ENCODE assay signal across 1 cellular context in the genomic region with DNA sequence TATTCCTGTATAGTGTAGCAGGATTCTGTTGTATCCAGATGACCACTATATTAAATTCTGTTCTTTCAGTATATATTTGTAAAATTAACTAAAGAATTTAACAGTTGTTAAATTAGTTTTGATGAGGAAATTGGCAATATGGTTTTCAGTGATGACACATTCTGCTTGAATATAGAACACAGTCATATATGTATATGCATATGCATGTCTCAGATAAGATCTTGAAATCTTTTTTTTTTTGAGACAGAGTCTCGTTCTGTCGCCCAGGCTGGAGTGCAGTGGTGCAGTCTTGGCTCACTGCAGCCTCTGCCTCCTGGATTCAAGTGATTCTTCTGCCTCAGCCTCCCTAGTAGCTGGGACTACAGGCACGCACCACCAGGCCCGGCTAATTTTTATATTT.
A peak's percentile ranks its signal among the peaks of the same experiment; 100 is the strongest.
TF ChIP-seq lines count a peak whose summit lies in the region.
"Not testable (repeated sequence)": the region's sequence is repeated elsewhere in the genome, so short reads cannot be mapped to it uniquely, and the experiment has no call there.

No MANE protein-coding gene starts in this region.

TF ChIP-seq in K562, 482 proteins besides CTCF, POLR2A, EP300 and RAD21:
- TF ChIP-seq FOSL1 (tag; conservative IDR thresholded peaks at IDR 0.05) = 0 out of 2 replicates have a peak, but pooled peaks have one; percentile 9
- TF ChIP-seq ATF3 (IDR thresholded peaks at IDR 0.05) = peak; percentile 60
- TF ChIP-seq ATF3 (CRISPR knock-in tag; conservative IDR thresholded peaks at IDR 0.05) = not testable (repeated sequence)
- peak; percentile 52 for TF ChIP-seq ZNF384 (IDR thresholded peaks at IDR 0.05; ENCODE audit: low read depth, low read length)
